ENCODE assay signal across 20 cellular contexts in genomic region chr12:49478949-49479664, GRCh38. TPM values are rescaled to one million over a fixed set of nuclear protein-coding genes. Genes with fewer than 3 reads are reported as not detected.
DNase-seq lines count a peak whose midpoint lies in the region; ATAC-seq and TF ChIP-seq lines count a peak whose summit lies in the region.
"Had no signal": no experiment of that assay in that cellular context is flagged by ENCODE, and none has a peak within 500 bp of the region (broad histone marks: within the 10 kb centered on the region; RNA-seq: fewer than 3 reads in every experiment).

No MANE protein-coding gene starts in this region.

- no peaks in the 10 kb centered on the region for H3K9me3 Mint-ChIP-seq in WTC11
- H3K9me3 Mint-ChIP-seq in activated T-helper 17 cell treated with anti-CD3 and anti-CD28 coated beads, Interleukin-2, amount 50 U/mL, for 72 hours = no peaks in the 10 kb centered on the region
- H3K9me3 Mint-ChIP-seq: activated naive CD8-positive, alpha-beta T cell treated with anti-CD3 and anti-CD28 coated beads, Interleukin-2, amount 10 ng/mL, durations not matched to agents 7 days and 5 days; activated T-helper 2 cell treated with anti-CD3 and anti-CD28 coated beads, Interferon-gamma antibody, Interleukin-2, Interleukin-4, amounts not matched to agents 10 μg/mL and 5 μg/mL and 100 μg/mL, durations not matched to agents 14 hours and 24 hours and 36 hours; immature natural killer cell; T-cell had no signal

- H3K4me3 ChIP-seq in heart right ventricle (no peak overlapping the region), right atrium auricular region (no peak overlapping the region)
- H3K4me3 ChIP-seq: coronary artery, lower lobe of right lung, right lobe of liver had no signal

- ATAC-seq in heart right ventricle (peak in 5 of 8 donors; percentile 39 to 69 (median 51)), WTC11 (peak; percentile 64)
- no peak for ATAC-seq in activated T-helper 17 cell treated with anti-CD3 and anti-CD28 coated beads, Interleukin-2, amount 50 U/mL, for 72 hours (replicated peaks)
- ATAC-seq: lower lobe of right lung, T-cell had no signal

- H3K4me3 Mint-ChIP-seq in WTC11 = no peak overlapping the region
- no peak overlapping the region for H3K4me3 Mint-ChIP-seq in activated T-helper 17 cell treated with anti-CD3 and anti-CD28 coated beads, Interleukin-2, amount 50 U/mL, for 72 hours
- H3K4me3 Mint-ChIP-seq: activated naive CD8-positive, alpha-beta T cell treated with anti-CD3 and anti-CD28 coated beads, Interleukin-2, amount 10 ng/mL, durations not matched to agents 7 days and 5 days; immature natural killer cell; T-cell had no signal

- H3K27me3 Mint-ChIP-seq in WTC11 (ENCODE audit: low read depth) = no peaks in the 10 kb centered on the region
- no peaks in the 10 kb centered on the region for H3K27me3 Mint-ChIP-seq in activated T-helper 17 cell treated with anti-CD3 and anti-CD28 coated beads, Interleukin-2, amount 50 U/mL, for 72 hours
- H3K27me3 Mint-ChIP-seq: T-cell had no signal

- H3K27me3 ChIP-seq in heart right ventricle (no peaks in the 10 kb centered on the region), right atrium auricular region (no peaks in the 10 kb centered on the region)
- H3K27me3 ChIP-seq: brain microvascular endothelial cell, right lobe of liver had no signal

- CTCF ChIA-PET in WTC11 (lab: Charles Lee) = interaction anchor here (0.9 to 1.9 kb wide), 4 partner anchors 17 to 137 kb away, joined by 3 to 10 read pairs (median 4); no protein-coding TSS in a partner anchor

- DNase-seq in heart right ventricle (peak in 1 of 2 donors; percentile 5), right atrium auricular region (ENCODE audit: low spot score) (no peak), WTC11 (ENCODE audit: low spot score) (peak; percentile 24), myocyte (ENCODE audit: low read depth) (peak; percentile 75), HT-29 (ENCODE audit: low spot score) (no peak), dedifferentiated amniotic fluid mesenchymal stem cell (ENCODE audit: extremely low spot score) (no peak)
- DNase-seq: activated CD4-positive, alpha-beta T cell treated with anti-CD3 and anti-CD28 coated beads, Interleukin-2, amount 50 U/mL, for 1 hour; activated naive CD8-positive, alpha-beta T cell treated with anti-CD3 and anti-CD28 coated beads, Interleukin-2, amount 10 ng/mL, durations not matched to agents 7 days and 5 days; brain microvascular endothelial cell; GF-D8; immature natural killer cell; lower lobe of right lung; NCI-H2029 treated with DMSO at 0.1 percent for 48 hours; NCI-H510A; right lobe of liver; T-cell had no signal

- H3K27ac ChIP-seq in heart right ventricle (no peak overlapping the region), right atrium auricular region (no peak overlapping the region)
- H3K27ac ChIP-seq: brain microvascular endothelial cell, coronary artery, lower lobe of right lung, right lobe of liver had no signal

- H3K4me1 ChIP-seq in heart right ventricle = peaks cover 0 to 10% (median 0%) of the 10 kb centered on the region in 9 donors
- H3K4me1 ChIP-seq in right atrium auricular region = peaks cover 0 to 14% of the 10 kb centered on the region in 2 donors
- H3K4me1 ChIP-seq: lower lobe of right lung, right lobe of liver had no signal

- no peak for TF ChIP-seq CTCF in heart right ventricle (IDR thresholded peaks at IDR 0.05)
- no peak for TF ChIP-seq CTCF in right atrium auricular region (IDR thresholded peaks at IDR 0.05)
- no peak for TF ChIP-seq CTCF in WTC11 (IDR thresholded peaks at IDR 0.05)

- intact Hi-C loops in heart right ventricle (cut with DNase I) = no loop called here

- H3K4me1 Mint-ChIP-seq in WTC11 = peaks cover 57% of the 10 kb centered on the region
- no peaks in the 10 kb centered on the region for H3K4me1 Mint-ChIP-seq in activated T-helper 17 cell treated with anti-CD3 and anti-CD28 coated beads, Interleukin-2, amount 50 U/mL, for 72 hours

- H3K9me3 ChIP-seq in heart right ventricle (no peaks in the 10 kb centered on the region), right atrium auricular region (no peaks in the 10 kb centered on the region)
- H3K9me3 ChIP-seq: lower lobe of right lung, right lobe of liver had no signal

- H3K36me3 ChIP-seq in heart right ventricle = no peaks in the 10 kb centered on the region
- no peaks in the 10 kb centered on the region for H3K36me3 ChIP-seq in right atrium auricular region
- H3K36me3 ChIP-seq: lower lobe of right lung, right lobe of liver had no signal

- H3K36me3 Mint-ChIP-seq in WTC11 = no peaks in the 10 kb centered on the region
- H3K36me3 Mint-ChIP-seq in activated T-helper 17 cell treated with anti-CD3 and anti-CD28 coated beads, Interleukin-2, amount 50 U/mL, for 72 hours (ENCODE audit: low read depth) = no peaks in the 10 kb centered on the region
- H3K36me3 Mint-ChIP-seq: activated naive CD8-positive, alpha-beta T cell treated with anti-CD3 and anti-CD28 coated beads, Interleukin-2, amount 10 ng/mL, durations not matched to agents 7 days and 5 days; immature natural killer cell; T-cell had no signal

- peak overlapping the region; percentile 63; the same call in 1 of the 2 replicates for H3K27ac Mint-ChIP-seq in WTC11
- H3K27ac Mint-ChIP-seq in activated T-helper 17 cell treated with anti-CD3 and anti-CD28 coated beads, Interleukin-2, amount 50 U/mL, for 72 hours = no peak overlapping the region
- H3K27ac Mint-ChIP-seq: activated naive CD8-positive, alpha-beta T cell treated with anti-CD3 and anti-CD28 coated beads, Interleukin-2, amount 10 ng/mL, durations not matched to agents 7 days and 5 days; activated T-helper 2 cell treated with anti-CD3 and anti-CD28 coated beads, Interferon-gamma antibody, Interleukin-2, Interleukin-4, amounts not matched to agents 10 μg/mL and 5 μg/mL and 100 μg/mL, durations not matched to agents 14 hours and 24 hours and 36 hours; immature natural killer cell; T-cell had no signal

- POLR2A ChIA-PET in WTC11 (lab: Charles Lee) = interaction anchor here (0.9 kb wide), 1 partner anchor 112 kb away, joined by 3 read pairs; the partner anchor contains the start of gene SPATS2

- whole genome bisulfite sequencing in heart right ventricle, 2 donors = 69 to 77% methylated on average over 10 of the region's 10 CpGs

TF ChIP-seq in WTC11, 78 proteins besides CTCF, POLR2A, EP300 and RAD21 (continues in another document):
- no peak for TF ChIP-seq ZNF416 (CRISPR knock-in tag; IDR thresholded peaks at IDR 0.05)
- peak; percentile 47; the same call in 1 of the 2 replicates for TF ChIP-seq FOXP1 (CRISPR knock-in tag; IDR thresholded peaks at IDR 0.05; ENCODE audit: borderline replicate concordance)
- TF ChIP-seq ZNF423 (CRISPR knock-in tag; IDR thresholded peaks at IDR 0.05) = peak; percentile 70; the same call in 1 of the 2 replicates
- TF ChIP-seq ZNF281 (CRISPR knock-in tag; IDR thresholded peaks at IDR 0.05) = no peak

RNA-seq across cellular contexts. Expression of gene KCNH3, which starts 59.7 kb away (rescaled TPM):
- total RNA-seq in heart right ventricle (1 to 10 TPM in 1 of 10 donors, under 1 TPM in 9; 0.16 to 1.2 (median 0.26) TPM), right atrium auricular region (1 to 10 TPM in 1 of 2 donors, under 1 TPM in 1; 0.19 to 1.0 TPM), WTC11 (2021) (0.27 to 0.44 TPM (median 0.44 TPM) in 3 replicates), myocyte (8.9 and 11.9 TPM in 2 replicates)
- 1 to 10 TPM in 1 of 2 donors, under 1 TPM in 1; 0.17 to 2.0 TPM for polyA plus RNA-seq in heart right ventricle
- 2.3 TPM for polyA plus RNA-seq in myocyte (2012)
- total RNA-seq in activated T-helper 17 cell treated with anti-CD3 and anti-CD28 coated beads, Interleukin-2, amount 50 U/mL, for 72 hours = 1 to 10 TPM; 1.1 to 1.3 TPM
- total RNA-seq in HT-29 (2014; rRNA removed; shearing (Covaris generic)) = 0.36 TPM in 1 of 2 replicates, not detected in the other
- total RNA-seq: osteoblast had no signal

Comparison
In these comparisons a context has a peak if more than half of its experiments do, and no peak if none do; other contexts are left out.
1. DNase-seq: peak in WTC11 (single experiment) and myocyte (single experiment); none in right atrium auricular region (single experiment), HT-29 (single experiment) and dedifferentiated amniotic fluid mesenchymal stem cell (single experiment).